ENCODE assay signal across 1 cellular context in genomic region chr6:142055219-142055618, GRCh38.
TF ChIP-seq lines count a peak whose summit lies in the region.

No MANE protein-coding gene starts in this region.

TF ChIP-seq in GM12878, 131 proteins besides CTCF, POLR2A, EP300 and RAD21 (continued from another document):
- TF ChIP-seq, protein P1, sequence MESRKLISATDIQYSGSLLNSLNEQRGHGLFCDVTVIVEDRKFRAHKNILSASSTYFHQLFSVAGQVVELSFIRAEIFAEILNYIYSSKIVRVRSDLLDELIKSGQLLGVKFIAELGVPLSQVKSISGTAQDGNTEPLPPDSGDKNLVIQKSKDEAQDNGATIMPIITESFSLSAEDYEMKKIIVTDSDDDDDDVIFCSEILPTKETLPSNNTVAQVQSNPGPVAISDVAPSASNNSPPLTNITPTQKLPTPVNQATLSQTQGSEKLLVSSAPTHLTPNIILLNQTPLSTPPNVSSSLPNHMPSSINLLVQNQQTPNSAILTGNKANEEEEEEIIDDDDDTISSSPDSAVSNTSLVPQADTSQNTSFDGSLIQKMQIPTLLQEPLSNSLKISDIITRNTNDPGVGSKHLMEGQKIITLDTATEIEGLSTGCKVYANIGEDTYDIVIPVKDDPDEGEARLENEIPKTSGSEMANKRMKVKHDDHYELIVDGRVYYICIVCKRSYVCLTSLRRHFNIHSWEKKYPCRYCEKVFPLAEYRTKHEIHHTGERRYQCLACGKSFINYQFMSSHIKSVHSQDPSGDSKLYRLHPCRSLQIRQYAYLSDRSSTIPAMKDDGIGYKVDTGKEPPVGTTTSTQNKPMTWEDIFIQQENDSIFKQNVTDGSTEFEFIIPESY (IDR thresholded peaks at IDR 0.05) = no peak
